Comparison of ENCODE assay signal across 1 cellular context in the genomic region with DNA sequence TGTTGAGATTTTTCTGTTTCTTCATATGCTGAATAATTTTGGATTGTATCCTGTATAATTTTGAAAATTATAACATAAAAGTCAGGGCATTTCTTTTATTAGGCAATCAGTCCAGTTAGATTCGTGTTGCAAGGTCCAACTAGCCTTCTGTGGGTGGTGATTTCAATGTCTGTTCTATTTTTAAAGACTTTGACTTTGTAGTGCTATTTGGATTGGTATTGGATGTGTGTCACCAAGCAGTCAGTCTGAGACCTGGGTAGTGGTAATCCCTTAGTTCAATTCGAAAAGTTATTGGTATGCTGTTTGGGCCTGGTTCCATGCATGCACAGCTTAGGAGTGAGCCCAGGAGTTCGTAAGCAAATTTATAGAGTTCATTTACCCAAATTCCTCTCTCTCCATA.
TF ChIP-seq lines count a peak whose summit lies in the region.

No MANE protein-coding gene starts in this region.

TF ChIP-seq in H1, 55 proteins besides CTCF, POLR2A, EP300 and RAD21 (continued from another document):
- no peak for TF ChIP-seq E2F6 (IDR thresholded peaks at IDR 0.05)
